14 cellular contexts compared by ENCODE assay signal in the genomic region with DNA sequence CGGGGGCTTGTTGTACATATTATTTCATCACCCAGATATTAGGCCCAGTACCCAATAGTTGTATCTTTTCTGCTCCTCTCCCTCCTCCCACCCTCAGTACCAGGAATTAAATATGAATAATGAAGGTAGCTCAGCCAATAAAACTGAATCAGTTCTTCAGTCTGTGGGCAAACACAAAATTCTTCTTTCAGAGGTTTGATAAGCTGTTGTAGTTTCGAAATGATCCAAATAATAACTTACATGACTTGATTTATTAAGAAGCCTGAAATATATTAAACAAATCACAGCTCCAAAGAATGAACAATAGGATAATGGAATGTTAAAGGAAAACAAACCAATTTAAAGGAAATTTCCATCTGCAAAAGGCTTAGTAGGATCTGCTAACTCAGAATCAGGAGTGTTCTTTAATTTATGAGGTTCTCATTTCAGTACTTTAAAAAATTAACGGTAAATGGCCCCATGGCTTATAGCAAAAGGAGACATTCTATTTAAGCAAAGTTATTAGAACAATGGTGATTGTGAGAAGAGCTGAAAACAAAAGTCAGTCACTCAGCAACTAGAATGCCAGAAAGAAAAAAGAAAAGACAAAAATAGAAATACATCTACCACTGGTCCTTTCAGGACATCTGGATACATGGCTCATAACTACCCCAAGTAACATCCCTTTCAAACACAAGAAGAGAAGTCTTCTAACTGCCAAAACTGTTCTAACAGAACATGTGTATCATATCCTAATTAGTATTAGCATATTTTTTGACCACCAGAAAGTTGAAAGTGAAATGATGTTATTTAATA.
DNase-seq lines count a peak whose midpoint lies in the region; TF ChIP-seq lines count a peak whose summit lies in the region.
"Had no signal": no experiment of that assay in that cellular context is flagged by ENCODE, and none has a peak within 500 bp of the region (broad histone marks: within the 10 kb centered on the region; RNA-seq: fewer than 3 reads in every experiment).

No MANE protein-coding gene starts in this region.

- no peak overlapping the region for H3K4me3 Mint-ChIP-seq in activated naive CD4-positive, alpha-beta T cell treated with anti-CD3 and anti-CD28 coated beads, Interleukin-2, amount 50 U/mL, for 24 hours
- H3K4me3 Mint-ChIP-seq in activated naive CD4-positive, alpha-beta T cell treated with anti-CD3 and anti-CD28 coated beads, Interleukin-2, amount 10 ng/mL, durations not matched to agents 7 days and 5 days = no peak overlapping the region
- H3K4me3 Mint-ChIP-seq: naive thymus-derived CD8-positive, alpha-beta T cell; type B pancreatic cell had no signal

- no peak overlapping the region for H3K4me3 ChIP-seq in transverse colon
- H3K4me3 ChIP-seq: coronary artery, skin epidermis had no signal

- no peaks in the 10 kb centered on the region for H3K27me3 ChIP-seq in layer of hippocampus (ENCODE audit: control insufficient read depth, insufficient read depth, low read length)
- H3K27me3 ChIP-seq in transverse colon = no peaks in the 10 kb centered on the region

- peaks cover 18% of the 10 kb centered on the region for H3K36me3 Mint-ChIP-seq in activated naive CD4-positive, alpha-beta T cell treated with anti-CD3 and anti-CD28 coated beads, Interleukin-2, amount 50 U/mL, for 24 hours
- peaks cover 19% of the 10 kb centered on the region for H3K36me3 Mint-ChIP-seq in activated naive CD4-positive, alpha-beta T cell treated with anti-CD3 and anti-CD28 coated beads, Interleukin-2, amount 10 ng/mL, durations not matched to agents 7 days and 5 days

- H3K9me3 Mint-ChIP-seq in activated naive CD4-positive, alpha-beta T cell treated with anti-CD3 and anti-CD28 coated beads, Interleukin-2, amount 50 U/mL, for 24 hours = peaks cover 5% of the 10 kb centered on the region
- no peaks in the 10 kb centered on the region for H3K9me3 Mint-ChIP-seq in activated naive CD4-positive, alpha-beta T cell treated with anti-CD3 and anti-CD28 coated beads, Interleukin-2, amount 10 ng/mL, durations not matched to agents 7 days and 5 days
- H3K9me3 Mint-ChIP-seq: naive thymus-derived CD8-positive, alpha-beta T cell; type B pancreatic cell had no signal

- no peak for TF ChIP-seq CTCF in transverse colon (IDR thresholded peaks at IDR 0.05)

- TF ChIP-seq EP300 in transverse colon (IDR thresholded peaks at IDR 0.05; ENCODE audit: low read depth) = no peak

- H3K4me1 Mint-ChIP-seq in activated naive CD4-positive, alpha-beta T cell treated with anti-CD3 and anti-CD28 coated beads, Interleukin-2, amount 50 U/mL, for 24 hours = peaks cover 60% of the 10 kb centered on the region
- peaks cover 11% of the 10 kb centered on the region for H3K4me1 Mint-ChIP-seq in activated naive CD4-positive, alpha-beta T cell treated with anti-CD3 and anti-CD28 coated beads, Interleukin-2, amount 10 ng/mL, durations not matched to agents 7 days and 5 days

- WGBS in transverse colon (ENCODE audit: low coverage in 1 of 2), 2 donors = 70 to 86% methylated on average over 3 of the region's 3 CpGs

- peak overlapping the region; percentile 85 for H3K27ac Mint-ChIP-seq in activated naive CD4-positive, alpha-beta T cell treated with anti-CD3 and anti-CD28 coated beads, Interleukin-2, amount 50 U/mL, for 24 hours
- H3K27ac Mint-ChIP-seq in activated naive CD4-positive, alpha-beta T cell treated with anti-CD3 and anti-CD28 coated beads, Interleukin-2, amount 10 ng/mL, durations not matched to agents 7 days and 5 days = no peak overlapping the region
- H3K27ac Mint-ChIP-seq: type B pancreatic cell had no signal

- no peaks in the 10 kb centered on the region for H3K36me3 ChIP-seq in transverse colon

- DNase-seq in activated naive CD4-positive, alpha-beta T cell treated with anti-CD3 and anti-CD28 coated beads, Interleukin-2, amount 10 ng/mL, durations not matched to agents 7 days and 5 days = no peak
- no peak for DNase-seq in caudate nucleus (lab: John Stamatoyannopoulos, UW)
- DNase-seq in transverse colon = no peak
- no peak for DNase-seq in RKO (ENCODE audit: low spot score)
- DNase-seq in HuH-7 (ENCODE audit: low spot score) = no peak
- DNase-seq in NCI-H1092 (lab: John Stamatoyannopoulos, UW) = no peak
- DNase-seq: activated naive CD4-positive, alpha-beta T cell treated with Interleukin-2 at 50 U/mL for 16 hours; naive thymus-derived CD8-positive, alpha-beta T cell; NCI-H446 had no signal

- in situ Hi-C loops in transverse colon (cut with MboI; ENCODE audit: low pct_ligation_motif_present in 1 of 4, low pct_unique_long_range_greater_than_20kb in 1 of 4, low sequenced_read_pairs in 3 of 4) = no loop called here

- H3K27ac ChIP-seq in caudate nucleus (ENCODE audit: low read depth, low read length) (peak overlapping the region; percentile 42), layer of hippocampus (ENCODE audit: low read depth, low read length) (peak overlapping the region; percentile 60), transverse colon (peak overlapping the region; percentile 15 to 62 (median 42))

- intact Hi-C loops in transverse colon (cut with DNase I; ENCODE audit: low total_unique reads) = no loop called here

- no peak for TF ChIP-seq POLR2A in transverse colon (IDR thresholded peaks at IDR 0.05)

- peaks cover 0 to 22% (median 0%) of the 10 kb centered on the region in 4 donors for H3K4me1 ChIP-seq in transverse colon

- CTCF ChIA-PET in activated naive CD4-positive, alpha-beta T cell treated with anti-CD3 and anti-CD28 coated beads, Interleukin-2, amount 10 ng/mL, durations not matched to agents 7 days and 5 days (lab: Charles Lee) = interaction anchor here (0.9 kb wide), 1 partner anchor 235 kb away, joined by 3 read pairs; no protein-coding TSS in a partner anchor

- no peaks in the 10 kb centered on the region for H3K9me3 ChIP-seq in transverse colon

- H3K27me3 Mint-ChIP-seq in activated naive CD4-positive, alpha-beta T cell treated with anti-CD3 and anti-CD28 coated beads, Interleukin-2, amount 50 U/mL, for 24 hours = no peaks in the 10 kb centered on the region
- no peaks in the 10 kb centered on the region for H3K27me3 Mint-ChIP-seq in activated naive CD4-positive, alpha-beta T cell treated with anti-CD3 and anti-CD28 coated beads, Interleukin-2, amount 10 ng/mL, durations not matched to agents 7 days and 5 days
- H3K27me3 Mint-ChIP-seq: naive thymus-derived CD8-positive, alpha-beta T cell; type B pancreatic cell had no signal
